In genomic region chr3:71984843-71985594, GRCh38 we compare ENCODE assay signal across 9 cellular contexts.
DNase-seq lines count a peak whose midpoint lies in the region; ATAC-seq and TF ChIP-seq lines count a peak whose summit lies in the region.
"Had no signal": no experiment of that assay in that cellular context is flagged by ENCODE, and none has a peak within 500 bp of the region (broad histone marks: within the 10 kb centered on the region; RNA-seq: fewer than 3 reads in every experiment).

No MANE protein-coding gene starts in this region.

- peak; percentile 87 for ATAC-seq in GM18519 (IDR thresholded peaks at IDR 0.05; ENCODE audit: low FRiP score, unreplicated experiment)
- peak; percentile 91 for ATAC-seq in GM21515 (IDR thresholded peaks at IDR 0.05; ENCODE audit: unreplicated experiment)
- peak; percentile 91 for ATAC-seq in HG03460 (IDR thresholded peaks at IDR 0.05; ENCODE audit: unreplicated experiment)

- no peak for TF ChIP-seq CTCF in dorsolateral prefrontal cortex (IDR thresholded peaks at IDR 0.05 in 54 of 56, conservative IDR thresholded peaks at IDR 0.05 in 2 of 56; ENCODE audit: low read depth in 1 of 56, partially characterized antibody in 56 of 56)

- DNase-seq in germinal center (ENCODE audit: low spot score) = peak; percentile 52
- no peak for DNase-seq in mucosa of gallbladder (ENCODE audit: low spot score)
- no peak for DNase-seq in dorsolateral prefrontal cortex
- DNase-seq in globus pallidus (ENCODE audit: low spot score) = no peak
- DNase-seq in glomerular visceral epithelial cell (ENCODE audit: extremely low spot score) = no peak

- H3K27ac ChIP-seq in dorsolateral prefrontal cortex = no peak overlapping the region
- H3K27ac ChIP-seq: SJSA1 had no signal

- intact Hi-C loops in dorsolateral prefrontal cortex (cut with DNase I) = no loop called here

- H3K27me3 ChIP-seq in dorsolateral prefrontal cortex = peaks cover 0 to 4% (median 0%) of the 10 kb centered on the region in 45 donors
- H3K27me3 ChIP-seq: SJSA1 had no signal

- H3K4me3 ChIP-seq in dorsolateral prefrontal cortex = no peak overlapping the region
- H3K4me3 ChIP-seq: SJSA1 had no signal
